Comparison of ENCODE assay signal across 1 cellular context in genomic region chr3:133271491-133271890, GRCh38.
TF ChIP-seq lines count a peak whose summit lies in the region.

No MANE protein-coding gene starts in this region.

TF ChIP-seq in IMR-90, 13 proteins besides CTCF, POLR2A, EP300 and RAD21 (continued from another document):
- TF ChIP-seq, protein P1, sequence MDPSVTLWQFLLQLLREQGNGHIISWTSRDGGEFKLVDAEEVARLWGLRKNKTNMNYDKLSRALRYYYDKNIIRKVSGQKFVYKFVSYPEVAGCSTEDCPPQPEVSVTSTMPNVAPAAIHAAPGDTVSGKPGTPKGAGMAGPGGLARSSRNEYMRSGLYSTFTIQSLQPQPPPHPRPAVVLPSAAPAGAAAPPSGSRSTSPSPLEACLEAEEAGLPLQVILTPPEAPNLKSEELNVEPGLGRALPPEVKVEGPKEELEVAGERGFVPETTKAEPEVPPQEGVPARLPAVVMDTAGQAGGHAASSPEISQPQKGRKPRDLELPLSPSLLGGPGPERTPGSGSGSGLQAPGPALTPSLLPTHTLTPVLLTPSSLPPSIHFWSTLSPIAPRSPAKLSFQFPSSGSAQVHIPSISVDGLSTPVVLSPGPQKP (IDR thresholded peaks at IDR 0.05; ENCODE audit: borderline replicate concordance, low read depth, low read length) = no peak
- TF ChIP-seq FOS (IDR thresholded peaks at IDR 0.05; ENCODE audit: low read depth, low read length) (no peak), CEBPB (IDR thresholded peaks at IDR 0.05; ENCODE audit: low read depth, low read length) (no peak)
